8 cellular contexts compared by ENCODE assay signal in the genomic region with DNA sequence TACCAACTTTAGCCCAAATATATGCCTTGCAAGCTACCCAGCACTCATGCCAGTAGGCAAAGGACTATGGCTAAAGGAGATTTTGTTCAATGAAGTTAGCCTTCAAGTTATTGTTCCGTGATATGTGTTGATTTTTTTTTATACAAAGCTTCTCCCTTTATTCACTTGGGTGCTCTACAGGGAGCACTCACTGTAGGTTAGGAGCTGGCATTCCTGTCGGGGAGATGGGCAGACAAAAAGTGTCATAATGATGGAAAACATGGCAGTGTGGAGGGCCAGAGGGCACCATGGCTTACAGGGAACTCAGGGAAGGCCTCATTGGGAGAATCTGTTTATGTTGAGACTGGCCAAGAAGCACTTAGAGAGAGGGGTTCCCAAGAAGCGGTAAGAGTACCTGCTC.
"Had no signal": no experiment of that assay in that cellular context is flagged by ENCODE, and none has a peak within 500 bp of the region (broad histone marks: within the 10 kb centered on the region; RNA-seq: fewer than 3 reads in every experiment).

No MANE protein-coding gene starts in this region.

- H3K27ac ChIP-seq: GM23248, HL-60 had no signal

- H2AFZ ChIP-seq: GM23248 had no signal

- H3K4me3 Mint-ChIP-seq: H9 had no signal

- DNase-seq: GM23248, H9, HCEC 1CT, IMR-90, KBM-7 had no signal

- H3K4me3 ChIP-seq: GM23248 had no signal

- FAIRE-seq: H1, H54 had no signal

- H3K9me3 Mint-ChIP-seq: H9 had no signal

- H3K9ac ChIP-seq: GM23248 had no signal
